ENCODE assay signal across 14 cellular contexts in genomic region chr10:20970708-20971107, GRCh38.
A peak's percentile ranks its signal among the peaks of the same experiment; 100 is the strongest.
DNase-seq lines count a peak whose midpoint lies in the region; ATAC-seq and TF ChIP-seq lines count a peak whose summit lies in the region.
"Had no signal": no experiment of that assay in that cellular context is flagged by ENCODE, and none has a peak within 500 bp of the region (broad histone marks: within the 10 kb centered on the region; RNA-seq: fewer than 3 reads in every experiment).

No MANE protein-coding gene starts in this region.

- intact Hi-C loops in activated B cell treated with CpG ODN at 0.5 μM for 24 hours (cut with micrococcal nuclease), result no loop called here
- intact Hi-C loops in ascending aorta (cut with DNase I), result no loop called here

- H2BK12ac ChIP-seq in mesenchymal stem cell (ENCODE audit: low read length in 2 of 2), result no peak overlapping the region

- H3K4ac ChIP-seq in mesenchymal stem cell (ENCODE audit: low read depth in 1 of 2, low read length in 2 of 2), result no peak overlapping the region

- H3K27me3 ChIP-seq in ascending aorta, result no peaks in the 10 kb centered on the region
- no peaks in the 10 kb centered on the region for H3K27me3 ChIP-seq in mesenchymal stem cell (ENCODE audit: control insufficient read depth in 1 of 2, insufficient read depth in 1 of 2, low read length in 2 of 2)
- H3K27me3 ChIP-seq: suprapubic skin had no signal

- H3K27ac Mint-ChIP-seq in activated B cell treated with CpG ODN at 0.5 μM for 24 hours, result no peak overlapping the region
- H3K27ac Mint-ChIP-seq: activated T-cell treated with anti-CD3 and anti-CD28 coated beads, Interleukin-2, amount 50 U/mL, for 24 hours had no signal

- no peaks in the 10 kb centered on the region for H3K79me1 ChIP-seq in mesenchymal stem cell (replicated peaks; ENCODE audit: low read length, poor library complexity, severe bottlenecking)

- H3K23ac ChIP-seq in mesenchymal stem cell (ENCODE audit: low read length in 2 of 2), result no peak overlapping the region

- H3K9me3 ChIP-seq in ascending aorta, result no peaks in the 10 kb centered on the region
- H3K9me3 ChIP-seq in mesenchymal stem cell (ENCODE audit: control insufficient read depth, low read length), result no peaks in the 10 kb centered on the region
- H3K9me3 ChIP-seq: suprapubic skin had no signal

- DNase-seq in activated B cell treated with CpG ODN at 0.5 μM for 24 hours (no peak), retina (no peak), ascending aorta (ENCODE audit: low spot score in 2 of 2) (no peak), mesenchymal stem cell (no peak), T-helper 1 cell (no peak)
- DNase-seq: activated T-cell treated with anti-CD3 and anti-CD28 coated beads, Interleukin-2, amount 50 U/mL, for 24 hours; kidney glomerular epithelial cell; NCI-H1417; nucleus accumbens had no signal

- ATAC-seq in GM18870 (IDR thresholded peaks at IDR 0.05; ENCODE audit: unreplicated experiment), result peak; percentile 98
- ATAC-seq in GM21529 (IDR thresholded peaks at IDR 0.05; ENCODE audit: unreplicated experiment), result peak; percentile 93
- ATAC-seq in HG03103 (IDR thresholded peaks at IDR 0.05; ENCODE audit: low read depth, unreplicated experiment), result peak; percentile 97
- no peak for ATAC-seq in activated B cell treated with CpG ODN at 0.5 μM for 24 hours (ENCODE audit: low read depth)
- ATAC-seq: HCT116 had no signal

- no peak overlapping the region for H3K9ac ChIP-seq in mesenchymal stem cell (ENCODE audit: low read length)

- H3K36me3 ChIP-seq in ascending aorta (no peaks in the 10 kb centered on the region), mesenchymal stem cell (ENCODE audit: control insufficient read depth in 1 of 2, insufficient read depth in 2 of 2, low read depth in 1 of 2, low read length in 2 of 2) (no peaks in the 10 kb centered on the region)
- H3K36me3 ChIP-seq: suprapubic skin had no signal

- H3K4me2 ChIP-seq in mesenchymal stem cell (ENCODE audit: low read length, poor library complexity, severe bottlenecking), result no peak overlapping the region

- no peak overlapping the region for H2AFZ ChIP-seq in mesenchymal stem cell (ENCODE audit: low read depth, low read length)

- POLR2A ChIA-PET in activated B cell treated with CpG ODN at 0.5 μM for 24 hours (lab: Charles Lee), result no interaction called here

- no peak overlapping the region for H2BK120ac ChIP-seq in mesenchymal stem cell (ENCODE audit: low read depth, low read length)

- no peak overlapping the region for H4K91ac ChIP-seq in mesenchymal stem cell (ENCODE audit: low read length)

- peak overlapping the region; percentile 50 for H3K4me3 Mint-ChIP-seq in activated B cell treated with CpG ODN at 0.5 μM for 24 hours
- H3K4me3 Mint-ChIP-seq: activated T-cell treated with anti-CD3 and anti-CD28 coated beads, Interleukin-2, amount 50 U/mL, for 24 hours had no signal

- H3K4me1 ChIP-seq in ascending aorta (no peaks in the 10 kb centered on the region), mesenchymal stem cell (ENCODE audit: control insufficient read depth, insufficient read depth, low read depth, low read length) (peaks cover 1% of the 10 kb centered on the region)

- peaks cover 17% of the 10 kb centered on the region for H3K4me1 Mint-ChIP-seq in activated B cell treated with CpG ODN at 0.5 μM for 24 hours

- no peak overlapping the region for H3K18ac ChIP-seq in mesenchymal stem cell (ENCODE audit: low read depth in 1 of 2, low read length in 2 of 2)

- H3K27me3 Mint-ChIP-seq in activated B cell treated with CpG ODN at 0.5 μM for 24 hours, result no peaks in the 10 kb centered on the region
- H3K27me3 Mint-ChIP-seq: activated T-cell treated with anti-CD3 and anti-CD28 coated beads, Interleukin-2, amount 50 U/mL, for 24 hours had no signal

- H3K36me3 Mint-ChIP-seq in activated B cell treated with CpG ODN at 0.5 μM for 24 hours (ENCODE audit: low read depth), result no peaks in the 10 kb centered on the region

- no peak overlapping the region for H2AK5ac ChIP-seq in mesenchymal stem cell (ENCODE audit: low read length, severe bottlenecking)

- TF ChIP-seq CTCF in activated B cell treated with CpG ODN at 0.5 μM for 24 hours (IDR thresholded peaks at IDR 0.05) (no peak), ascending aorta (IDR thresholded peaks at IDR 0.05) (no peak)

- H3K27ac ChIP-seq in ascending aorta (no peak overlapping the region), mesenchymal stem cell (ENCODE audit: low read length, poor library complexity, severe bottlenecking) (no peak overlapping the region)
- H3K27ac ChIP-seq: suprapubic skin had no signal

- H3K9me3 Mint-ChIP-seq in activated B cell treated with CpG ODN at 0.5 μM for 24 hours, result no peaks in the 10 kb centered on the region
- H3K9me3 Mint-ChIP-seq: activated T-cell treated with anti-CD3 and anti-CD28 coated beads, Interleukin-2, amount 50 U/mL, for 24 hours had no signal

- CTCF ChIA-PET in activated B cell treated with CpG ODN at 0.5 μM for 24 hours (lab: Charles Lee), result no interaction called here

- no peak overlapping the region for H3K14ac ChIP-seq in mesenchymal stem cell (ENCODE audit: low read length in 2 of 2)

- no peak overlapping the region for H2BK5ac ChIP-seq in mesenchymal stem cell (ENCODE audit: low read depth, low read length, poor library complexity, severe bottlenecking)

- 92% methylated on average over 2 of the region's 4 CpGs for WGBS in mesenchymal stem cell

- no peak overlapping the region for H4K8ac ChIP-seq in mesenchymal stem cell (ENCODE audit: low read length)

- H3K4me3 ChIP-seq in ascending aorta, result no peak overlapping the region
- no peak overlapping the region for H3K4me3 ChIP-seq in mesenchymal stem cell (ENCODE audit: insufficient read depth in 1 of 2, low read depth in 1 of 2, low read length in 2 of 2)
- H3K4me3 ChIP-seq: suprapubic skin had no signal

- no peak overlapping the region for H2BK15ac ChIP-seq in mesenchymal stem cell (ENCODE audit: low read depth, poor library complexity, severe bottlenecking)
